Comparison of ENCODE assay signal across 22 cellular contexts in genomic region chr2:165707088-165707487, GRCh38.
"Had no signal": no experiment of that assay in that cellular context is flagged by ENCODE, and none has a peak within 500 bp of the region (broad histone marks: within the 10 kb centered on the region; RNA-seq: fewer than 3 reads in every experiment).

No MANE protein-coding gene starts in this region.

- H3K36me3 ChIP-seq: esophagus squamous epithelium, pancreas, suprapubic skin, thyroid gland had no signal

- DNase-seq: effector memory CD8-positive, alpha-beta T cell; esophagus squamous epithelium; foreskin fibroblast; kidney; left colon; left ventricle myocardium superior; mesenchymal stem cell; naive B cell; occipital lobe; pancreas; right cardiac atrium; stimulated activated CD4-positive, alpha-beta T cell treated with anti-CD3 and anti-CD28 coated beads, Interleukin-2, amount 100 ng/mL, for 48 hours; stimulated activated naive CD8-positive, alpha-beta T cell treated with anti-CD3 and anti-CD28 coated beads, Interleukin-15, Interleukin-2, amounts not matched to agents 100 U/mL and 50 U/mL, for 24 hours; thyroid gland had no signal

- H3K4me2 ChIP-seq: smooth muscle cell had no signal

- H3K27ac Mint-ChIP-seq: dendritic cell treated with granulocyte-macrophage colony-stimulating factor and Interleukin-4, amounts not matched to agents 40 ng/mL and 50 ng/mL, for 4 days; effector memory CD8-positive, alpha-beta T cell; naive B cell; nephron; progenitor cell of endocrine pancreas; stimulated activated effector memory CD8-positive, alpha-beta T cell treated with anti-CD3 and anti-CD28 coated beads, Interleukin-12 subunit alpha, Interleukin-12 subunit beta, amount 100 ng/mL, for 72 hours; type B pancreatic cell had no signal

- H3K4me3 Mint-ChIP-seq: dendritic cell treated with granulocyte-macrophage colony-stimulating factor and Interleukin-4, amounts not matched to agents 40 ng/mL and 50 ng/mL, for 4 days; effector memory CD8-positive, alpha-beta T cell; naive B cell; nephron; stimulated activated effector memory CD8-positive, alpha-beta T cell treated with anti-CD3 and anti-CD28 coated beads, Interleukin-12 subunit alpha, Interleukin-12 subunit beta, amount 100 ng/mL, for 72 hours; type B pancreatic cell had no signal

- H3K9me3 Mint-ChIP-seq: stimulated activated effector memory CD8-positive, alpha-beta T cell treated with anti-CD3 and anti-CD28 coated beads, Interleukin-12 subunit alpha, Interleukin-12 subunit beta, amount 100 ng/mL, for 72 hours; type B pancreatic cell had no signal

- H3K27me3 ChIP-seq: esophagus squamous epithelium, pancreas, suprapubic skin, thyroid gland had no signal

- H3K4me3 ChIP-seq: esophagus squamous epithelium, lung, pancreas, smooth muscle cell, suprapubic skin, thyroid gland had no signal

- H3K36me3 Mint-ChIP-seq: stimulated activated effector memory CD8-positive, alpha-beta T cell treated with anti-CD3 and anti-CD28 coated beads, Interleukin-12 subunit alpha, Interleukin-12 subunit beta, amount 100 ng/mL, for 72 hours; type B pancreatic cell had no signal

- ATAC-seq: effector memory CD8-positive, alpha-beta T cell; left colon; left ventricle myocardium superior; pancreas; right cardiac atrium; stimulated activated effector memory CD8-positive, alpha-beta T cell treated with anti-CD3 and anti-CD28 coated beads, Interleukin-12 subunit alpha, Interleukin-12 subunit beta, amount 100 ng/mL, for 72 hours; stimulated activated naive CD8-positive, alpha-beta T cell treated with anti-CD3 and anti-CD28 coated beads, Interleukin-15, Interleukin-2, amounts not matched to agents 100 U/mL and 50 U/mL, for 24 hours had no signal

- H3K4me1 Mint-ChIP-seq: naive B cell; nephron; stimulated activated effector memory CD8-positive, alpha-beta T cell treated with anti-CD3 and anti-CD28 coated beads, Interleukin-12 subunit alpha, Interleukin-12 subunit beta, amount 100 ng/mL, for 72 hours had no signal

- H3K27ac ChIP-seq: esophagus squamous epithelium, pancreas, suprapubic skin, thyroid gland had no signal

- H3K4me1 ChIP-seq: esophagus squamous epithelium, pancreas, suprapubic skin, thyroid gland had no signal

- H3K9me3 ChIP-seq: esophagus squamous epithelium, pancreas, suprapubic skin, thyroid gland had no signal

- H3K27me3 Mint-ChIP-seq: dendritic cell treated with granulocyte-macrophage colony-stimulating factor and Interleukin-4, amounts not matched to agents 40 ng/mL and 50 ng/mL, for 4 days; progenitor cell of endocrine pancreas; type B pancreatic cell had no signal
